Comparison of ENCODE assay signal across 15 cellular contexts in genomic region chr11:124814739-124815138, GRCh38. TPM values are rescaled to one million over a fixed set of nuclear protein-coding genes. Genes with fewer than 3 reads are reported as not detected.
DNase-seq lines count a peak whose midpoint lies in the region; ATAC-seq, FAIRE-seq and TF ChIP-seq lines count a peak whose summit lies in the region.
"Had no signal": no experiment of that assay in that cellular context is flagged by ENCODE, and none has a peak within 500 bp of the region (broad histone marks: within the 10 kb centered on the region; RNA-seq: fewer than 3 reads in every experiment).

No MANE protein-coding gene starts in this region.

- no peaks in the 10 kb centered on the region for H3K27me3 ChIP-seq in A673 (replicated peaks; ENCODE audit: insufficient read depth, low read depth, low read length, poor library complexity)
- H3K27me3 ChIP-seq: BLaER1 had no signal

- POLR2A ChIA-PET in A549 (lab: Yijun Ruan, JAX), result no interaction called here
- POLR2A ChIA-PET in A673 (lab: Charles Lee; ENCODE audit: low non-redundant PET), result interaction anchor here (0.6 kb wide), 1 partner anchor 22 kb away, joined by 3 read pairs; no protein-coding TSS in a partner anchor

- no peaks in the 10 kb centered on the region for H3K4me1 ChIP-seq in A549
- H3K4me1 ChIP-seq in A673 (ENCODE audit: insufficient read depth, low read length, poor library complexity, severe bottlenecking), result no peaks in the 10 kb centered on the region
- H3K4me1 ChIP-seq: BLaER1 had no signal

- no peak for TF ChIP-seq EP300 in A549 (IDR thresholded peaks at IDR 0.05)

- CTCF ChIA-PET in A549 (lab: Yijun Ruan, JAX), result interaction anchor here (0.7 to 2.6 kb wide), 3 partner anchors 22 to 57 kb away, joined by 3 to 6 read pairs (median 4); no protein-coding TSS in a partner anchor
- CTCF ChIA-PET in A673 (lab: Charles Lee), result interaction anchor here (0.7 kb wide), 1 partner anchor 38 kb away, joined by 10 read pairs; no protein-coding TSS in a partner anchor

- no peak overlapping the region for H3K4me2 ChIP-seq in A549
- H3K4me2 ChIP-seq: BLaER1 had no signal

- H3K36me3 ChIP-seq in A673 (ENCODE audit: insufficient read depth, low read length, poor library complexity, severe bottlenecking), result no peaks in the 10 kb centered on the region
- H3K36me3 ChIP-seq: BLaER1, HAP-1 had no signal

- 100% methylated on average over 1 of the region's 1 CpG for WGBS in A549 (ENCODE audit: missing lambda C conversion rate)

- BruUV-seq in A673 (replicated peaks; lab: Mats Ljungman, UMichigan), result no TSS peak

- intact Hi-C loops in A673 (cut with micrococcal nuclease; ENCODE audit: unreplicated experiment), result no loop called here

- TF ChIP-seq RAD21 in A549 (conservative IDR thresholded peaks at IDR 0.05 in 1 of 2, IDR thresholded peaks at IDR 0.05 in 1 of 2), result no peak

- no peak overlapping the region for H3K4me3 ChIP-seq in A549
- no peak overlapping the region for H3K4me3 ChIP-seq in A673 (ENCODE audit: low read depth, low read length, poor library complexity, severe bottlenecking)
- no peak overlapping the region for H3K4me3 ChIP-seq in fibroblast of mammary gland (ENCODE audit: control insufficient read depth, low read depth, low read length)
- H3K4me3 ChIP-seq: BLaER1, GM23248, HAP-1 had no signal

- TF ChIP-seq POLR2A in A549 (IDR thresholded peaks at IDR 0.05; ENCODE audit: low read length), result no peak

- H3K9me3 ChIP-seq in A549 (no peaks in the 10 kb centered on the region), A673 (ENCODE audit: low read depth, low read length, poor library complexity, severe bottlenecking) (no peaks in the 10 kb centered on the region)
- H3K9me3 ChIP-seq: BLaER1, HAP-1 had no signal

- ATAC-seq in A549, result no peak

- DNase-seq in A549 (ENCODE audit: low read depth in 1 of 2, low spot score in 1 of 2), result no peak
- peak; percentile 21 for DNase-seq in A673 (ENCODE audit: low spot score)
- peak; percentile 31 for DNase-seq in RKO (ENCODE audit: low spot score)
- DNase-seq in fibroblast of mammary gland (ENCODE audit: low read depth), result peak; percentile 26
- no peak for DNase-seq in stimulated activated CD4-positive, alpha-beta T cell treated with anti-CD3 and anti-CD28 coated beads, Interleukin-4, amount 100 ng/mL, for 24 hours
- no peak for DNase-seq in globus pallidus (ENCODE audit: low spot score)
- DNase-seq: CD4-positive, alpha-beta memory T cell; DMS153; DMS79; GDM1; GM23248; KBM-7 had no signal

- H3K27ac ChIP-seq in A549, result no peak overlapping the region
- H3K27ac ChIP-seq in A673 (ENCODE audit: low read depth, low read length, poor library complexity, severe bottlenecking), result no peak overlapping the region
- H3K27ac ChIP-seq: BLaER1, GM23248 had no signal

- no peak for FAIRE-seq in A549 (lab: Jason Lieb, UNC)
- FAIRE-seq: A204.1 had no signal

- TF ChIP-seq CTCF in A549 (IDR thresholded peaks at IDR 0.05) (no peak), A673 (conservative IDR thresholded peaks at IDR 0.05; ENCODE audit: low read depth, low read length) (no peak), fibroblast of mammary gland (conservative IDR thresholded peaks at IDR 0.05; ENCODE audit: control insufficient read depth, insufficient read depth, low read depth, low read length) (no peak)

TF ChIP-seq in A549, 52 proteins besides CTCF, POLR2A, EP300 and RAD21:
- TF ChIP-seq ZSCAN20 (CRISPR knock-in tag; IDR thresholded peaks at IDR 0.05) (no peak), NFE2L2 (conservative IDR thresholded peaks at IDR 0.05; ENCODE audit: low read length) (peak; percentile 60), HOXB5 (CRISPR knock-in tag; IDR thresholded peaks at IDR 0.05) (no peak), EHMT2 (IDR thresholded peaks at IDR 0.05; ENCODE audit: low read depth) (no peak), MAFK (IDR thresholded peaks at IDR 0.05; ENCODE audit: partially characterized antibody) (peak; percentile 77), RARB (CRISPR knock-in tag; IDR thresholded peaks at IDR 0.05) (no peak), FOSL2 (IDR thresholded peaks at IDR 0.05) (no peak), FOSL2 (CRISPR knock-in tag; IDR thresholded peaks at IDR 0.05) (peak; percentile 46; the same call in 1 of the 2 replicates), JUN (IDR thresholded peaks at IDR 0.05) (no peak), TP53 (CRISPR knock-in tag; IDR thresholded peaks at IDR 0.05) (no peak), MAZ (IDR thresholded peaks at IDR 0.05; ENCODE audit: borderline replicate concordance, low read depth, low read length) (no peak), ZNF302 (CRISPR knock-in tag; IDR thresholded peaks at IDR 0.05) (no peak), ZC3H11A (IDR thresholded peaks at IDR 0.05) (no peak)

RNA-seq across cellular contexts. Expression of gene MSANTD2, which starts 14.5 kb away (rescaled TPM):
- polyA plus RNA-seq in A549 (2011; rRNA removed) (6.4 TPM in 2 replicates), A549 (2017; fragmentation: RNase III; extraction: RNeasy Plus Mini Kit Qiagen cat#74134 plus additional on column Dnase treatment) (5.4 to 5.8 TPM (median 5.6 TPM) in 3 replicates)
- 2.4 TPM in 2 replicates for polyA plus RNA-seq in A549 (2012; cell fraction: cytosol; rRNA removed)
- 5.3 and 8.0 TPM in 2 replicates for polyA plus RNA-seq in A549 (2012; cell fraction: nucleus; rRNA removed)
- 1.6 and 3.0 TPM in 2 replicates for polyA minus RNA-seq in A549 (2011; rRNA and poly(A)+ RNA removed)
- 31.4 and 33.3 TPM in 2 replicates for total RNA-seq in A673 (2021)

RNA-seq across cellular contexts. Expression of gene ROBO3, which starts 50.5 kb away (rescaled TPM):
- polyA plus RNA-seq in A549 (2011; rRNA removed) (2.1 and 3.0 TPM in 2 replicates), A549 (2017; fragmentation: RNase III; extraction: RNeasy Plus Mini Kit Qiagen cat#74134 plus additional on column Dnase treatment) (2.6 to 2.8 TPM (median 2.8 TPM) in 3 replicates)
- polyA plus RNA-seq in A549 (2012; cell fraction: cytosol; rRNA removed), result 3.1 and 4.1 TPM in 2 replicates
- polyA plus RNA-seq in A549 (2012; cell fraction: nucleus; rRNA removed), result 15.0 and 15.2 TPM in 2 replicates
- 1.2 and 3.2 TPM in 2 replicates for polyA minus RNA-seq in A549 (2011; rRNA and poly(A)+ RNA removed)
- total RNA-seq in A673 (2021), result 2.3 and 5.1 TPM in 2 replicates

RNA-seq across cellular contexts. Expression of gene ESAM, which starts 52.6 kb away (rescaled TPM):
- polyA plus RNA-seq in A549 (2011; rRNA removed) (11.7 and 14.5 TPM in 2 replicates), A549 (2017; fragmentation: RNase III; extraction: RNeasy Plus Mini Kit Qiagen cat#74134 plus additional on column Dnase treatment) (6.2 to 9.1 TPM (median 6.8 TPM) in 3 replicates)
- polyA plus RNA-seq in A549 (2012; cell fraction: cytosol; rRNA removed), result 13.9 and 18.5 TPM in 2 replicates
- 25.8 and 28.9 TPM in 2 replicates for polyA plus RNA-seq in A549 (2012; cell fraction: nucleus; rRNA removed)
- 7.6 and 11.0 TPM in 2 replicates for polyA minus RNA-seq in A549 (2011; rRNA and poly(A)+ RNA removed)
- 1.2 and 1.5 TPM in 2 replicates for total RNA-seq in A673 (2021)
- total RNA-seq: GM23248 had no signal
- polyA plus RNA-seq: GM23248 had no signal

Comparison
In these comparisons a context has a peak if more than half of its experiments do, and no peak if none do; other contexts are left out.
1. DNase-seq: peak in A673 (single experiment), RKO (single experiment) and fibroblast of mammary gland (single experiment); none in A549 (0 of 2), stimulated activated CD4-positive, alpha-beta T cell treated with anti-CD3 and anti-CD28 coated beads, Interleukin-4, amount 100 ng/mL, for 24 hours (single experiment) and globus pallidus (single experiment).